Comparison of ENCODE assay signal across 8 cellular contexts in genomic region chr10:132142396-132143161, GRCh38. TPM values are rescaled to one million over a fixed set of nuclear protein-coding genes. Genes with fewer than 3 reads are reported as not detected.
A peak's percentile ranks its signal among the peaks of the same experiment; 100 is the strongest.
DNase-seq lines count a peak whose midpoint lies in the region; ATAC-seq and TF ChIP-seq lines count a peak whose summit lies in the region.

No MANE protein-coding gene starts in this region.

- H3K4me1 Mint-ChIP-seq in T-helper 2 cell treated with Interferon-gamma antibody and Interleukin-4, amounts not matched to agents 5 μg/mL and 100 μg/mL, for 36 hours (ENCODE audit: low read depth): no peaks in the 10 kb centered on the region
- peaks cover 6% of the 10 kb centered on the region for H3K4me1 Mint-ChIP-seq in brain

- peak; percentile 59 for ATAC-seq in HG02798 (IDR thresholded peaks at IDR 0.05; ENCODE audit: poor library complexity, unreplicated experiment)

- no peaks in the 10 kb centered on the region for H3K36me3 Mint-ChIP-seq in T-helper 2 cell treated with Interferon-gamma antibody and Interleukin-4, amounts not matched to agents 5 μg/mL and 100 μg/mL, for 36 hours (ENCODE audit: low read depth)
- peaks cover 5% of the 10 kb centered on the region for H3K36me3 Mint-ChIP-seq in brain

- no peak overlapping the region for H3K27ac Mint-ChIP-seq in T-helper 2 cell treated with Interferon-gamma antibody and Interleukin-4, amounts not matched to agents 5 μg/mL and 100 μg/mL, for 36 hours
- peak overlapping the region in 1 of 5 experiments; percentile 89 for H3K27ac Mint-ChIP-seq in brain

- TF ChIP-seq CTCF in brain (conservative IDR thresholded peaks at IDR 0.05): peak; percentile 65 to 85

- no peak overlapping the region for H3K4me3 Mint-ChIP-seq in T-helper 2 cell treated with Interferon-gamma antibody and Interleukin-4, amounts not matched to agents 5 μg/mL and 100 μg/mL, for 36 hours
- no peak overlapping the region for H3K4me3 Mint-ChIP-seq in brain

- H3K9me3 Mint-ChIP-seq in T-helper 2 cell treated with Interferon-gamma antibody and Interleukin-4, amounts not matched to agents 5 μg/mL and 100 μg/mL, for 36 hours: no peaks in the 10 kb centered on the region
- no peaks in the 10 kb centered on the region for H3K9me3 Mint-ChIP-seq in brain

- DNase-seq in DMS 273 (lab: John Stamatoyannopoulos, UW; ENCODE audit: unreplicated experiment) (peak; percentile 62), DMS 273 treated with DMSO at 0.1 percent for 48 hours (lab: John Stamatoyannopoulos, UW) (no peak), kidney glomerular epithelial cell (lab: John Stamatoyannopoulos, UW) (peak; percentile 2), HCEC 1CT (no peak)
- DNase-seq in T-helper 2 cell treated with Interferon-gamma antibody and Interleukin-4, amounts not matched to agents 5 μg/mL and 100 μg/mL, for 36 hours (ENCODE audit: low spot score): peak; percentile 18
- peak; percentile 18 to 44 (median 39) for DNase-seq in stimulated activated CD4-positive, alpha-beta T cell treated with anti-CD3 and anti-CD28 coated beads, TNF-alpha, amount 100 ng/mL, for 4 hours (ENCODE audit: low read depth in 3 of 3)

- H3K27me3 Mint-ChIP-seq in T-helper 2 cell treated with Interferon-gamma antibody and Interleukin-4, amounts not matched to agents 5 μg/mL and 100 μg/mL, for 36 hours (ENCODE audit: low read depth): peaks cover 3% of the 10 kb centered on the region
- peaks cover 4% of the 10 kb centered on the region for H3K27me3 Mint-ChIP-seq in brain

RNA-seq across cellular contexts. Expression of gene DPYSL4, which starts 44.2 kb away (rescaled TPM):
- 116 TPM for polyA plus RNA-seq in brain (ENCODE audit: insufficient read depth, low read depth, low replicate concordance)

Comparison
In these comparisons a context has a peak if more than half of its experiments do, and no peak if none do; other contexts are left out.
1. DNase-seq: peak in DMS 273 (single experiment), T-helper 2 cell treated with Interferon-gamma antibody and Interleukin-4, amounts not matched to agents 5 μg/mL and 100 μg/mL, for 36 hours (single experiment), kidney glomerular epithelial cell (single experiment) and stimulated activated CD4-positive, alpha-beta T cell treated with anti-CD3 and anti-CD28 coated beads, TNF-alpha, amount 100 ng/mL, for 4 hours (3 of 3); none in DMS 273 treated with DMSO at 0.1 percent for 48 hours (single experiment) and HCEC 1CT (single experiment).